9 cellular contexts compared by ENCODE assay signal in genomic region chr17:17152385-17152784, GRCh38. TPM values are rescaled to one million over a fixed set of nuclear protein-coding genes. Genes with fewer than 3 reads are reported as not detected.
DNase-seq lines count a peak whose midpoint lies in the region; ATAC-seq and FAIRE-seq lines count a peak whose summit lies in the region.
"Had no signal": no experiment of that assay in that cellular context is flagged by ENCODE, and none has a peak within 500 bp of the region (broad histone marks: within the 10 kb centered on the region; RNA-seq: fewer than 3 reads in every experiment).

No MANE protein-coding gene starts in this region.

- no peaks in the 10 kb centered on the region for H3K9me3 ChIP-seq in CD4-positive, CD25-positive, alpha-beta regulatory T cell (ENCODE audit: control insufficient read depth in 2 of 2, low read length in 2 of 2)
- no peaks in the 10 kb centered on the region for H3K9me3 ChIP-seq in esophagus (ENCODE audit: control insufficient read depth in 2 of 2, insufficient read depth in 1 of 2, low read depth in 1 of 2, low read length in 1 of 2)
- H3K9me3 ChIP-seq: tibial nerve had no signal

- no peaks in the 10 kb centered on the region for H3K27me3 ChIP-seq in CD4-positive, CD25-positive, alpha-beta regulatory T cell (ENCODE audit: control insufficient read depth, insufficient read depth, low read length)
- no peaks in the 10 kb centered on the region for H3K27me3 ChIP-seq in esophagus (ENCODE audit: control insufficient read depth in 1 of 2, insufficient read depth in 2 of 2, low read length in 2 of 2)
- no peaks in the 10 kb centered on the region for H3K27me3 ChIP-seq in rectal smooth muscle tissue (ENCODE audit: control insufficient read depth, insufficient read depth, low read length)
- H3K27me3 ChIP-seq: tibial nerve had no signal

- H3K36me3 Mint-ChIP-seq in CD4-positive, CD25-positive, alpha-beta regulatory T cell: peaks cover 58% of the 10 kb centered on the region

- no peaks in the 10 kb centered on the region for H3K27me3 Mint-ChIP-seq in CD4-positive, CD25-positive, alpha-beta regulatory T cell

- H3K4me1 ChIP-seq in CD4-positive, CD25-positive, alpha-beta regulatory T cell (ENCODE audit: control insufficient read depth, insufficient read depth, low read length, poor library complexity, severe bottlenecking): peaks cover 34% of the 10 kb centered on the region
- H3K4me1 ChIP-seq in esophagus (ENCODE audit: control insufficient read depth in 2 of 2, insufficient read depth in 2 of 2, low read length in 1 of 2) (peaks cover 16 to 39% of the 10 kb centered on the region in 2 donors), rectal smooth muscle tissue (ENCODE audit: control insufficient read depth, insufficient read depth, low read length) (peaks cover 15% of the 10 kb centered on the region)

- H3K4me3 ChIP-seq in CD4-positive, CD25-positive, alpha-beta regulatory T cell (ENCODE audit: low read depth, low read length): no peak overlapping the region
- H3K4me3 ChIP-seq in esophagus (ENCODE audit: low read depth in 1 of 2, low read length in 2 of 2) (no peak overlapping the region), rectal smooth muscle tissue (ENCODE audit: low read length) (no peak overlapping the region)
- H3K4me3 ChIP-seq: tibial nerve had no signal

- H3K36me3 ChIP-seq in CD4-positive, CD25-positive, alpha-beta regulatory T cell (ENCODE audit: control insufficient read depth, insufficient read depth, low read length): peaks cover 63% of the 10 kb centered on the region
- peaks cover 7 to 44% of the 10 kb centered on the region in 2 donors for H3K36me3 ChIP-seq in esophagus (ENCODE audit: control insufficient read depth in 2 of 2, insufficient read depth in 2 of 2, low read length in 1 of 2)
- peaks cover 52% of the 10 kb centered on the region for H3K36me3 ChIP-seq in rectal smooth muscle tissue (ENCODE audit: control insufficient read depth, insufficient read depth, low read length)

- peak overlapping the region; percentile 20 to 91 (median 89) for H3K27ac Mint-ChIP-seq in CD4-positive, CD25-positive, alpha-beta regulatory T cell

- no peak overlapping the region for H3K27ac ChIP-seq in CD4-positive, CD25-positive, alpha-beta regulatory T cell (ENCODE audit: insufficient read depth, low read length, poor library complexity, severe bottlenecking)
- H3K27ac ChIP-seq in esophagus (ENCODE audit: low read depth in 2 of 2, low read length in 1 of 2): peak overlapping the region; percentile 61 to 66
- H3K27ac ChIP-seq in rectal smooth muscle tissue (ENCODE audit: low read depth, low read length): peak overlapping the region; percentile 46

- WGBS in esophagus, 2 donors: 58 to 63% methylated on average over 4 of the region's 4 CpGs

- FAIRE-seq in RCC 7860 (lab: Jason Lieb, UNC): peak; percentile 83

- peak overlapping the region in 3 of 4 donors; percentile 36 to 65 (median 36) for H3K4me3 Mint-ChIP-seq in CD4-positive, CD25-positive, alpha-beta regulatory T cell

- peaks cover 0 to 2% (median 0%) of the 10 kb centered on the region in 7 donors for H3K9me3 Mint-ChIP-seq in CD4-positive, CD25-positive, alpha-beta regulatory T cell

- no peak for DNase-seq in CD4-positive, CD25-positive, alpha-beta regulatory T cell
- peak; percentile 85 for DNase-seq in RCC 7860 (ENCODE audit: low spot score)

- no peak overlapping the region for H3K9ac ChIP-seq in rectal smooth muscle tissue (ENCODE audit: low read length)

- peaks cover 6 to 45% (median 28%) of the 10 kb centered on the region in 4 donors for H3K4me1 Mint-ChIP-seq in CD4-positive, CD25-positive, alpha-beta regulatory T cell

- ATAC-seq in CD4-positive, CD25-positive, alpha-beta regulatory T cell (ENCODE audit: low read depth in 2 of 2): no peak
- no peak for ATAC-seq in GM21576 (IDR thresholded peaks at IDR 0.05; ENCODE audit: unreplicated experiment)
- ATAC-seq in GM21423 (IDR thresholded peaks at IDR 0.05; ENCODE audit: unreplicated experiment): no peak
- ATAC-seq in HG03139 (IDR thresholded peaks at IDR 0.05; ENCODE audit: unreplicated experiment): no peak
- ATAC-seq in GM19395 (IDR thresholded peaks at IDR 0.05; ENCODE audit: unreplicated experiment): no peak

RNA-seq across cellular contexts. Expression of gene PLD6, which starts 53.7 kb away (rescaled TPM):
- total RNA-seq in CD4-positive, CD25-positive, alpha-beta regulatory T cell: 9.4 TPM
- polyA plus RNA-seq in CD4-positive, CD25-positive, alpha-beta regulatory T cell: 10 to 100 TPM in 3 of 4 donors, 1 to 10 TPM in 1; 8.9 to 19.3 (median 16.0) TPM
- 1 to 10 TPM; 1.2 TPM for polyA plus RNA-seq in esophagus

Comparison
In these comparisons a context has a peak if more than half of its experiments do, and no peak if none do; other contexts are left out.
1. RNA of gene PLD6, which starts 53.7 kb away (polyA plus RNA-seq): 8.9 to 19.3 TPM in CD4-positive, CD25-positive, alpha-beta regulatory T cell; 1.2 TPM in esophagus; every median in the first group is over 4 times any median in the second.